1 cellular context compared by ENCODE assay signal in the genomic region with DNA sequence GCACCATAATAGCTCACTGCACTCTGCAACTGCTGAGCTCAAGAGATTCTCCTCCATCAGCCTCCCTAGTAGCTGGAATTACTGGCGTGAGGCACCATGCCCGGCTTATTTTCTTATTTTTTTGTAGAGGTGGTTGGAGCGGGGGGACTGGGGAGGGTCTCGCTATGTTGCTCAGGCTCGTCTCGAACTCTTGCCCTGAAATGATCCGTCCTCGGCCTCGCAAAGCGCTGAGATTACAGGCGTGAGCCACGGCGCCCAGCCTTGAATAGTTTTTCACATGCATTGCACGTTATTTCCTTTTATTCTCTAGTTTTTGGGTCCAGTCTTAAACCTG.
A peak's percentile ranks its signal among the peaks of the same experiment; 100 is the strongest.
TF ChIP-seq lines count a peak whose summit lies in the region.

No MANE protein-coding gene starts in this region.

TF ChIP-seq in GM12878, 131 proteins besides CTCF, POLR2A, EP300 and RAD21:
- TF ChIP-seq PAX5 (IDR thresholded peaks at IDR 0.05; ENCODE audit: borderline replicate concordance, low read depth, low read length) (0 out of 2 replicates have a peak, but pooled peaks have one; percentile 7), GATAD2B (conservative IDR thresholded peaks at IDR 0.05; ENCODE audit: low read depth) (no peak), ZNF207 (IDR thresholded peaks at IDR 0.05; ENCODE audit: borderline replicate concordance) (0 out of 2 replicates have a peak, but pooled peaks have one; percentile 32)
- TF ChIP-seq, protein P1, sequence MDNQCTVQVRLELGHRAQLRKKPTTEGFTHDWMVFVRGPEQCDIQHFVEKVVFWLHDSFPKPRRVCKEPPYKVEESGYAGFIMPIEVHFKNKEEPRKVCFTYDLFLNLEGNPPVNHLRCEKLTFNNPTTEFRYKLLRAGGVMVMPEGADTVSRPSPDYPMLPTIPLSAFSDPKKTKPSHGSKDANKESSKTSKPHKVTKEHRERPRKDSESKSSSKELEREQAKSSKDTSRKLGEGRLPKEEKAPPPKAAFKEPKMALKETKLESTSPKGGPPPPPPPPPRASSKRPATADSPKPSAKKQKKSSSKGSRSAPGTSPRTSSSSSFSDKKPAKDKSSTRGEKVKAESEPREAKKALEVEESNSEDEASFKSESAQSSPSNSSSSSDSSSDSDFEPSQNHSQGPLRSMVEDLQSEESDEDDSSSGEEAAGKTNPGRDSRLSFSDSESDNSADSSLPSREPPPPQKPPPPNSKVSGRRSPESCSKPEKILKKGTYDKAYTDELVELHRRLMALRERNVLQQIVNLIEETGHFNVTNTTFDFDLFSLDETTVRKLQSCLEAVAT (IDR thresholded peaks at IDR 0.05), result 0 out of 2 replicates have a peak, but pooled peaks have one; percentile 14
